11 cellular contexts compared by ENCODE assay signal in genomic region chr3:129111076-129111780, GRCh38. TPM values are rescaled to one million over a fixed set of nuclear protein-coding genes. Genes with fewer than 3 reads are reported as not detected.
"Had no signal": no experiment of that assay in that cellular context is flagged by ENCODE, and none has a peak within 500 bp of the region (broad histone marks: within the 10 kb centered on the region; RNA-seq: fewer than 3 reads in every experiment).

No MANE protein-coding gene starts in this region.

RNA-seq across cellular contexts. Expression of gene GP9, which starts 50.6 kb away (rescaled TPM):
- total RNA-seq: activated CD4-positive, alpha-beta memory T cell treated with anti-CD3 and anti-CD28 coated beads, Interleukin-2, amount 10 ng/mL, durations not matched to agents 7 days and 5 days; bronchial epithelial cell; dermis blood vessel endothelial cell; esophagus squamous epithelium; glomerular endothelial cell; heart right ventricle; pancreas; prostate gland; SJCRH30; vagina had no signal
- polyA plus RNA-seq: neural cell had no signal
